Comparison of ENCODE assay signal across 9 cellular contexts in the genomic region with DNA sequence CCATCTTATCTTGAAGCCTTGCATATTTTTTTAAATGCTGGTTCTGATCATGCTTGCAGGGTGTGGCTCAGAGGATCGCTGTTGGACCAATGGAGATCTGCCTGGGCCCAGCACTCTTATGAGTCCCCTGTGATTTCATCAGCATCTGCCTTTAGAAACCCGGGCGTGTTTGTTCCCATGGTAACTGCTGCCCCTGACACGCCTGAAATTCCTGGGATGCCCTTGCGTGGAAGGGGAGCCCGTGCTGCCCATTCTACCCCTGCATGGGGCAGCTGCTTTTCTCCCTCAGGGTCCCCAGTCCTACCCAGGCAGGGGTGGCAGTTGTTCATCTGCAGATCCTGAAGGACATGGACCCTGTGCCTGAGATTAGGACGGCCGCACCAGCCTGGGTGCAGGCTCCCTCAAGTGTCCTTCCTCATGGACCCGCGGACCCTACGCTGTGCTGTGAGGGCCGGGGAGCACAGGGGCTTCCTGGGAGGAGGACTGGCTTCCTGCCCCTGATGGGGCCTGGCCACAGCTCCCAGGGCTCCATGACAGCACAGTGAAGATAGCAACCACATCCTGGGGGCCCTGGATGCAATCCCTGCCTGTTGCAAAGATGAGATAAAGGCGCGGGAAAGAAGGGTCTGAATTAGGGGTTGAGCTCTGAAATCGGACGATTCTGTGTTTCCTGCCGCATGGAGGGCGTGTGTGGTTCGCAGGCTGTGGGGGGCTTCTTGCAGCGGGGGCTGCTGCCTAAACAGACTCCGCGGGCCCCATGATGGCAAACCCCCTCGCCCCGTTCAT.
DNase-seq lines count a peak whose midpoint lies in the region; ATAC-seq lines count a peak whose summit lies in the region.
"Had no signal": no experiment of that assay in that cellular context is flagged by ENCODE, and none has a peak within 500 bp of the region (broad histone marks: within the 10 kb centered on the region; RNA-seq: fewer than 3 reads in every experiment).

No MANE protein-coding gene starts in this region.

- no peaks in the 10 kb centered on the region for H3K27me3 Mint-ChIP-seq in activated naive CD8-positive, alpha-beta T cell treated with anti-CD3 and anti-CD28 coated beads, Interleukin-2, amount 50 U/mL, for 24 hours
- peaks cover 3 to 31% of the 10 kb centered on the region in 2 donors for H3K27me3 Mint-ChIP-seq in stimulated activated naive B cell treated with anti-CD40 and anti-IgM and Interleukin-4, amounts not matched to agents 10 μg/mL and 1 μg/mL and 100 μg/mL, for 72 hours

- H3K4me1 Mint-ChIP-seq in activated naive CD8-positive, alpha-beta T cell treated with anti-CD3 and anti-CD28 coated beads, Interleukin-2, amount 50 U/mL, for 24 hours, result peaks cover 21% of the 10 kb centered on the region
- peaks cover 19 to 22% of the 10 kb centered on the region in 2 donors for H3K4me1 Mint-ChIP-seq in stimulated activated naive B cell treated with anti-CD40 and anti-IgM and Interleukin-4, amounts not matched to agents 10 μg/mL and 1 μg/mL and 100 μg/mL, for 72 hours

- no CpG with 5 or more reads among the region's 24 CpGs for WGBS in iPS DF 6.9 (ENCODE audit: insufficient coverage, insufficient read length)

- no peak overlapping the region for H3K27ac ChIP-seq in iPS DF 6.9 (ENCODE audit: low read length)
- H3K27ac ChIP-seq: uterus had no signal

- H3K27ac Mint-ChIP-seq in activated naive CD8-positive, alpha-beta T cell treated with anti-CD3 and anti-CD28 coated beads, Interleukin-2, amount 50 U/mL, for 24 hours, result peak overlapping the region; percentile 59
- H3K27ac Mint-ChIP-seq in stimulated activated naive B cell treated with anti-CD40 and anti-IgM and Interleukin-4, amounts not matched to agents 10 μg/mL and 1 μg/mL and 100 μg/mL, for 72 hours, result peak overlapping the region; percentile 82

- no peaks in the 10 kb centered on the region for H3K36me3 Mint-ChIP-seq in activated naive CD8-positive, alpha-beta T cell treated with anti-CD3 and anti-CD28 coated beads, Interleukin-2, amount 50 U/mL, for 24 hours (ENCODE audit: low read depth)
- peaks cover 23 to 41% of the 10 kb centered on the region in 2 donors for H3K36me3 Mint-ChIP-seq in stimulated activated naive B cell treated with anti-CD40 and anti-IgM and Interleukin-4, amounts not matched to agents 10 μg/mL and 1 μg/mL and 100 μg/mL, for 72 hours

- peaks cover 4% of the 10 kb centered on the region for H3K9me3 Mint-ChIP-seq in activated naive CD8-positive, alpha-beta T cell treated with anti-CD3 and anti-CD28 coated beads, Interleukin-2, amount 50 U/mL, for 24 hours
- H3K9me3 Mint-ChIP-seq in stimulated activated naive B cell treated with anti-CD40 and anti-IgM and Interleukin-4, amounts not matched to agents 10 μg/mL and 1 μg/mL and 100 μg/mL, for 72 hours, result peaks cover 4 to 5% of the 10 kb centered on the region in 2 donors

- peaks cover 7% of the 10 kb centered on the region for H3K4me1 ChIP-seq in iPS DF 6.9 (ENCODE audit: control insufficient read depth, insufficient read depth, low read length)
- H3K4me1 ChIP-seq: uterus had no signal

- no peaks in the 10 kb centered on the region for H3K36me3 ChIP-seq in iPS DF 6.9 (ENCODE audit: control insufficient read depth, insufficient read depth, low read length)
- H3K36me3 ChIP-seq: uterus had no signal

- peak; percentile 38 for ATAC-seq in activated naive CD8-positive, alpha-beta T cell treated with anti-CD3 and anti-CD28 coated beads, Interleukin-2, amount 50 U/mL, for 24 hours
- peak; percentile 12 to 32 for ATAC-seq in stimulated activated naive B cell treated with anti-CD40 and anti-IgM and Interleukin-4, amounts not matched to agents 10 μg/mL and 1 μg/mL and 100 μg/mL, for 72 hours (replicated peaks)

- H3K4me3 Mint-ChIP-seq in activated naive CD8-positive, alpha-beta T cell treated with anti-CD3 and anti-CD28 coated beads, Interleukin-2, amount 50 U/mL, for 24 hours, result peak overlapping the region; percentile 65
- peak overlapping the region; percentile 76 to 83 for H3K4me3 Mint-ChIP-seq in stimulated activated naive B cell treated with anti-CD40 and anti-IgM and Interleukin-4, amounts not matched to agents 10 μg/mL and 1 μg/mL and 100 μg/mL, for 72 hours

- H3K4me3 ChIP-seq in iPS DF 6.9 (ENCODE audit: low read length), result peak overlapping the region; percentile 32; the same call in 1 of the 2 replicates

- DNase-seq in AG08396 (ENCODE audit: low spot score), result peak; percentile 59
- peak; percentile 31 for DNase-seq in HS-27A (ENCODE audit: low read depth)
- DNase-seq in activated naive CD8-positive, alpha-beta T cell treated with anti-CD3 and anti-CD28 coated beads, Interleukin-2, amount 50 U/mL, for 24 hours, result peak; percentile 18
- no peak for DNase-seq in iPS DF 6.9 (ENCODE audit: low read depth, low spot score)
- DNase-seq in stimulated activated naive B cell treated with anti-CD40 and anti-IgM and Interleukin-4, amounts not matched to agents 10 μg/mL and 1 μg/mL and 100 μg/mL, for 72 hours, result no peak
- no peak for DNase-seq in dermis blood vessel endothelial cell
- no peak for DNase-seq in NCI-H1048 (lab: John Stamatoyannopoulos, UW)
- DNase-seq in OCI-M1 (lab: John Stamatoyannopoulos, UW), result no peak

- no peaks in the 10 kb centered on the region for H3K27me3 ChIP-seq in iPS DF 6.9 (ENCODE audit: control insufficient read depth, insufficient read depth, low read length)
- H3K27me3 ChIP-seq: uterus had no signal

- no peaks in the 10 kb centered on the region for H3K9me3 ChIP-seq in iPS DF 6.9 (ENCODE audit: control insufficient read depth, insufficient read depth, low read length)
- H3K9me3 ChIP-seq: uterus had no signal

Comparison
In these comparisons a context has a peak if more than half of its experiments do, and no peak if none do; other contexts are left out.
1. DNase-seq: peak in AG08396 (single experiment), HS-27A (single experiment) and activated naive CD8-positive, alpha-beta T cell treated with anti-CD3 and anti-CD28 coated beads, Interleukin-2, amount 50 U/mL, for 24 hours (single experiment); none in iPS DF 6.9 (single experiment), stimulated activated naive B cell treated with anti-CD40 and anti-IgM and Interleukin-4, amounts not matched to agents 10 μg/mL and 1 μg/mL and 100 μg/mL, for 72 hours (single experiment), dermis blood vessel endothelial cell (single experiment), NCI-H1048 (single experiment) and OCI-M1 (single experiment).